Comparison of ENCODE assay signal across 8 cellular contexts in genomic region chr14:51651388-51652167, GRCh38. TPM values are rescaled to one million over a fixed set of nuclear protein-coding genes. Genes with fewer than 3 reads are reported as not detected.
DNase-seq lines count a peak whose midpoint lies in the region; ATAC-seq and TF ChIP-seq lines count a peak whose summit lies in the region.

Gene FRMD6 (plus strand): TSS chr14:51651910. CDS start chr14:51689837, 37,927 bp downstream.

- peak; percentile 56 for TF ChIP-seq CTCF in GM20000 (IDR thresholded peaks at IDR 0.05; ENCODE audit: extremely low read depth, missing control alignments)
- peak; percentile 73 to 84 (median 74) for TF ChIP-seq CTCF in esophagus muscularis mucosa (IDR thresholded peaks at IDR 0.05)

- H3K36me3 ChIP-seq in esophagus muscularis mucosa = no peaks in the 10 kb centered on the region

- TF ChIP-seq EP300 in esophagus muscularis mucosa (IDR thresholded peaks at IDR 0.05) = no peak

- TF ChIP-seq POLR2A in esophagus muscularis mucosa (IDR thresholded peaks at IDR 0.05; ENCODE audit: low read depth) = peak; percentile 52

- peak; percentile 87 for ATAC-seq in activated T-cell treated with anti-CD3 and anti-CD28 coated beads, Interleukin-2, amount 50 U/mL, for 4 hours

- DNase-seq in COR-L47 (lab: John Stamatoyannopoulos, UW) = peak; percentile 76
- DNase-seq in GM20000 (ENCODE audit: low spot score) = peak; percentile 98
- DNase-seq in HT1080 (ENCODE audit: low read depth) = peak; percentile 88
- DNase-seq in OCI-M1 (lab: John Stamatoyannopoulos, UW) = peak; percentile 80
- peak; percentile 67 for DNase-seq in activated T-cell treated with anti-CD3 and anti-CD28 coated beads, Interleukin-2, amount 50 U/mL, for 4 hours
- peak; percentile 96 for DNase-seq in esophagus muscularis mucosa (ENCODE audit: extremely low spot score)
- peak; percentile 93 for DNase-seq in myocyte (ENCODE audit: low read depth)
- DNase-seq in stimulated activated CD8-positive, alpha-beta memory T cell treated with anti-CD3 and anti-CD28 coated beads, Interleukin-7, amount 100 ng/mL, for 4 hours (ENCODE audit: low read depth in 2 of 2) = peak; percentile 48 to 73

- H3K4me1 ChIP-seq in esophagus muscularis mucosa = peaks cover 18 to 52% (median 51%) of the 10 kb centered on the region in 4 donors

- no peaks in the 10 kb centered on the region for H3K27me3 ChIP-seq in esophagus muscularis mucosa

- WGBS in esophagus muscularis mucosa = no CpG with 5 or more reads among the region's 86 CpGs

- H3K4me1 Mint-ChIP-seq in activated T-cell treated with anti-CD3 and anti-CD28 coated beads, Interleukin-2, amount 50 U/mL, for 4 hours (ENCODE audit: low read depth) = peaks cover 13% of the 10 kb centered on the region

- no peaks in the 10 kb centered on the region for H3K36me3 Mint-ChIP-seq in activated T-cell treated with anti-CD3 and anti-CD28 coated beads, Interleukin-2, amount 50 U/mL, for 4 hours (ENCODE audit: insufficient read depth)

- peak within 1 kb of the TSS; percentile 81 to 98 (median 88) for H3K4me3 ChIP-seq in esophagus muscularis mucosa

- peak within 1 kb of the TSS; percentile 80 for H3K4me3 Mint-ChIP-seq in activated T-cell treated with anti-CD3 and anti-CD28 coated beads, Interleukin-2, amount 50 U/mL, for 4 hours

- intact Hi-C loops in esophagus muscularis mucosa (cut with DNase I) = loop anchor here (2.0 to 5.0 kb wide), 3 partner anchors 104 to 369 kb away; no protein-coding TSS in a partner anchor

- no peaks in the 10 kb centered on the region for H3K9me3 ChIP-seq in esophagus muscularis mucosa

- H3K9me3 Mint-ChIP-seq in activated T-cell treated with anti-CD3 and anti-CD28 coated beads, Interleukin-2, amount 50 U/mL, for 4 hours = no peaks in the 10 kb centered on the region

- peaks cover 27% of the 10 kb centered on the region for H3K27me3 Mint-ChIP-seq in activated T-cell treated with anti-CD3 and anti-CD28 coated beads, Interleukin-2, amount 50 U/mL, for 4 hours (ENCODE audit: low read depth)

- H3K27ac ChIP-seq in esophagus muscularis mucosa (replicated peaks in 1 of 4) = peak within 1 kb of the TSS; percentile 91 to 97 (median 96)

RNA-seq across cellular contexts. Expression of gene FRMD6, which starts in this region (rescaled TPM):
- total RNA-seq in HT1080 (2014; rRNA removed; shearing (Covaris generic)) = 121 and 128 TPM in 2 replicates
- polyA plus RNA-seq in HT1080 (2015; cell fraction: cytosol; rRNA removed) = 107 and 129 TPM in 2 replicates
- 148 and 154 TPM in 2 replicates for polyA plus RNA-seq in HT1080 (2015; cell fraction: nucleus; rRNA removed)
- total RNA-seq in activated T-cell treated with anti-CD3 and anti-CD28 coated beads, Interleukin-2, amount 50 U/mL, for 4 hours = 1 to 10 TPM; 2.2 to 4.8 (median 3.1) TPM
- total RNA-seq in esophagus muscularis mucosa = 10 to 100 TPM; 35.7 to 44.9 (median 37.5) TPM
- 96.5 and 169 TPM in 2 replicates for total RNA-seq in myocyte
- 91.5 TPM for polyA plus RNA-seq in myocyte (2012)

Comparison
In these comparisons a context has a peak if more than half of its experiments do, and no peak if none do; other contexts are left out.
1. Peak in every context shown above with its lines: DNase-seq, ATAC-seq, H3K4me3 ChIP-seq and H3K27ac ChIP-seq.
2. RNA of gene FRMD6 (total RNA-seq): 121 to 128 TPM in HT1080, 96.5 to 169 TPM in myocyte and 35.7 to 44.9 TPM in esophagus muscularis mucosa; 2.2 to 4.8 TPM in activated T-cell treated with anti-CD3 and anti-CD28 coated beads, Interleukin-2, amount 50 U/mL, for 4 hours; every median in the first group is over 4 times any median in the second.